Comparison of ENCODE assay signal across 18 cellular contexts in genomic region chr5:35820720-35821119, GRCh38. TPM values are rescaled to one million over a fixed set of nuclear protein-coding genes. Genes with fewer than 3 reads are reported as not detected.
A peak's percentile ranks its signal among the peaks of the same experiment; 100 is the strongest.
DNase-seq lines count a peak whose midpoint lies in the region; ATAC-seq lines count a peak whose summit lies in the region.
"Had no signal": no experiment of that assay in that cellular context is flagged by ENCODE, and none has a peak within 500 bp of the region (broad histone marks: within the 10 kb centered on the region; RNA-seq: fewer than 3 reads in every experiment).

No MANE protein-coding gene starts in this region.

- H3K4me1 Mint-ChIP-seq in activated naive CD4-positive, alpha-beta T cell treated with anti-CD3 and anti-CD28 coated beads, Interleukin-2, amount 10 ng/mL, durations not matched to agents 7 days and 5 days = peaks cover 70% of the 10 kb centered on the region
- peaks cover 70% of the 10 kb centered on the region for H3K4me1 Mint-ChIP-seq in activated CD4-positive, alpha-beta memory T cell treated with anti-CD3 and anti-CD28 coated beads, Interleukin-2, amount 10 ng/mL, durations not matched to agents 7 days and 5 days
- H3K4me1 Mint-ChIP-seq: IgD-negative memory B cell had no signal

- no peak for ATAC-seq in HG03045 (IDR thresholded peaks at IDR 0.05; ENCODE audit: unreplicated experiment)

- POLR2A ChIA-PET in activated CD4-positive, alpha-beta memory T cell treated with anti-CD3 and anti-CD28 coated beads, Interleukin-2, amount 10 ng/mL, durations not matched to agents 7 days and 5 days (lab: Charles Lee) = interaction anchor here (1.4 to 16.3 kb wide), 6 partner anchors 9 to 40 kb away, joined by 6 to 422 read pairs (median 42); partner anchors contain the start of gene IL7R

- H3K27me3 Mint-ChIP-seq in activated naive CD4-positive, alpha-beta T cell treated with anti-CD3 and anti-CD28 coated beads, Interleukin-2, amount 10 ng/mL, durations not matched to agents 7 days and 5 days = no peaks in the 10 kb centered on the region
- H3K27me3 Mint-ChIP-seq in activated CD4-positive, alpha-beta memory T cell treated with anti-CD3 and anti-CD28 coated beads, Interleukin-2, amount 10 ng/mL, durations not matched to agents 7 days and 5 days = no peaks in the 10 kb centered on the region

- H3K4me3 Mint-ChIP-seq in activated naive CD4-positive, alpha-beta T cell treated with anti-CD3 and anti-CD28 coated beads, Interleukin-2, amount 10 ng/mL, durations not matched to agents 7 days and 5 days = no peak overlapping the region
- H3K4me3 Mint-ChIP-seq in activated CD4-positive, alpha-beta memory T cell treated with anti-CD3 and anti-CD28 coated beads, Interleukin-2, amount 10 ng/mL, durations not matched to agents 7 days and 5 days = no peak overlapping the region
- H3K4me3 Mint-ChIP-seq: IgD-negative memory B cell had no signal

- H3K4me3 ChIP-seq in thymus (ENCODE audit: low read length) = no peak overlapping the region
- H3K4me3 ChIP-seq: adrenal gland, breast epithelium, thyroid gland had no signal

- H3K27me3 ChIP-seq in thymus (ENCODE audit: control insufficient read depth, insufficient read depth) = no peaks in the 10 kb centered on the region
- H3K27me3 ChIP-seq: adrenal gland, breast epithelium, thyroid gland had no signal

- no peaks in the 10 kb centered on the region for H3K9me3 ChIP-seq in thymus (ENCODE audit: control insufficient read depth)
- H3K9me3 ChIP-seq: adrenal gland, breast epithelium, thyroid gland had no signal

- WGBS in thymus = 44% methylated on average over 4 of the region's 4 CpGs

- DNase-seq in activated naive CD4-positive, alpha-beta T cell treated with anti-CD3 and anti-CD28 coated beads, Interleukin-2, amount 10 ng/mL, durations not matched to agents 7 days and 5 days = no peak
- no peak for DNase-seq in activated naive CD4-positive, alpha-beta T cell (lab: John Stamatoyannopoulos, UW)
- DNase-seq in NOMO-1 (lab: John Stamatoyannopoulos, UW; ENCODE audit: unreplicated experiment in 2 of 2) (peak; percentile 49 to 85), iPS-NIHi7 (ENCODE audit: extremely low spot score) (no peak), NCI-H1092 treated with DMSO at 0.1 percent for 48 hours (lab: John Stamatoyannopoulos, UW) (no peak)
- no peak for DNase-seq in activated CD4-positive, alpha-beta memory T cell treated with anti-CD3 and anti-CD28 coated beads, Interleukin-2, amount 10 ng/mL, durations not matched to agents 7 days and 5 days
- DNase-seq: adrenal gland; COR-L47; islet precursor cell; NCI-H2029; NCI-H446 treated with DMSO at 0.1 percent for 48 hours; SHP77; stimulated activated CD4-positive, alpha-beta T cell treated with anti-CD3 and anti-CD28 coated beads, Interleukin-12 subunit alpha, Interleukin-12 subunit beta, amount 100 ng/mL, for 4 hours; thyroid gland had no signal

- CTCF ChIA-PET in activated naive CD4-positive, alpha-beta T cell treated with anti-CD3 and anti-CD28 coated beads, Interleukin-2, amount 10 ng/mL, durations not matched to agents 7 days and 5 days (lab: Charles Lee) = interaction anchor here (1.0 to 5.0 kb wide), 13 partner anchors 8 to 169 kb away, joined by 3 to 25 read pairs (median 5); partner anchors contain the start of gene IL7R
- CTCF ChIA-PET in activated CD4-positive, alpha-beta memory T cell treated with anti-CD3 and anti-CD28 coated beads, Interleukin-2, amount 10 ng/mL, durations not matched to agents 7 days and 5 days (lab: Charles Lee) = interaction anchor here (2.7 to 3.0 kb wide), 2 partner anchors 8 to 40 kb away, joined by 12 to 21 read pairs; no protein-coding TSS in a partner anchor

- H3K9me3 Mint-ChIP-seq in activated naive CD4-positive, alpha-beta T cell treated with anti-CD3 and anti-CD28 coated beads, Interleukin-2, amount 10 ng/mL, durations not matched to agents 7 days and 5 days = no peaks in the 10 kb centered on the region
- peaks cover 2% of the 10 kb centered on the region for H3K9me3 Mint-ChIP-seq in activated CD4-positive, alpha-beta memory T cell treated with anti-CD3 and anti-CD28 coated beads, Interleukin-2, amount 10 ng/mL, durations not matched to agents 7 days and 5 days

- peak overlapping the region; percentile 46 for H3K27ac ChIP-seq in thymus (ENCODE audit: low read depth)
- H3K27ac ChIP-seq: adrenal gland, breast epithelium, thyroid gland had no signal

- H3K36me3 ChIP-seq in thymus (ENCODE audit: control insufficient read depth, insufficient read depth) = no peaks in the 10 kb centered on the region
- H3K36me3 ChIP-seq: adrenal gland, breast epithelium, thyroid gland had no signal

- H3K27ac Mint-ChIP-seq in activated naive CD4-positive, alpha-beta T cell treated with anti-CD3 and anti-CD28 coated beads, Interleukin-2, amount 10 ng/mL, durations not matched to agents 7 days and 5 days = peak overlapping the region; percentile 71
- peak overlapping the region; percentile 55 for H3K27ac Mint-ChIP-seq in activated CD4-positive, alpha-beta memory T cell treated with anti-CD3 and anti-CD28 coated beads, Interleukin-2, amount 10 ng/mL, durations not matched to agents 7 days and 5 days

- peaks cover 16% of the 10 kb centered on the region for H3K36me3 Mint-ChIP-seq in activated naive CD4-positive, alpha-beta T cell treated with anti-CD3 and anti-CD28 coated beads, Interleukin-2, amount 10 ng/mL, durations not matched to agents 7 days and 5 days
- peaks cover 13% of the 10 kb centered on the region for H3K36me3 Mint-ChIP-seq in activated CD4-positive, alpha-beta memory T cell treated with anti-CD3 and anti-CD28 coated beads, Interleukin-2, amount 10 ng/mL, durations not matched to agents 7 days and 5 days (ENCODE audit: low read depth)
- H3K36me3 Mint-ChIP-seq: IgD-negative memory B cell had no signal

- peaks cover 34% of the 10 kb centered on the region for H3K4me1 ChIP-seq in thymus (ENCODE audit: control insufficient read depth, insufficient read depth, low read length)
- H3K4me1 ChIP-seq: adrenal gland, breast epithelium, thyroid gland had no signal

RNA-seq across cellular contexts. Expression of gene IL7R, which starts 36.0 kb away (rescaled TPM):
- 100 to 1,000 TPM; 271 to 273 TPM for total RNA-seq in activated CD4-positive, alpha-beta memory T cell treated with anti-CD3 and anti-CD28 coated beads, Interleukin-2, amount 10 ng/mL, durations not matched to agents 7 days and 5 days
- 167 TPM for polyA plus RNA-seq in thymus

Comparison
In these comparisons a context has a peak if more than half of its experiments do, and no peak if none do; other contexts are left out.
1. DNase-seq: peak in NOMO-1 (2 of 2); none in activated naive CD4-positive, alpha-beta T cell treated with anti-CD3 and anti-CD28 coated beads, Interleukin-2, amount 10 ng/mL, durations not matched to agents 7 days and 5 days (single experiment), activated naive CD4-positive, alpha-beta T cell (0 of 4), activated CD4-positive, alpha-beta memory T cell treated with anti-CD3 and anti-CD28 coated beads, Interleukin-2, amount 10 ng/mL, durations not matched to agents 7 days and 5 days (single experiment), iPS-NIHi7 (single experiment) and NCI-H1092 treated with DMSO at 0.1 percent for 48 hours (single experiment).